In genomic region chr9:135415586-135415985, GRCh38 we compare ENCODE assay signal across 21 cellular contexts.
"Had no signal": no experiment of that assay in that cellular context is flagged by ENCODE, and none has a peak within 500 bp of the region (broad histone marks: within the 10 kb centered on the region; RNA-seq: fewer than 3 reads in every experiment).

No MANE protein-coding gene starts in this region.

- H3K4me3 Mint-ChIP-seq: effector memory CD8-positive, alpha-beta T cell; immature natural killer cell; memory B cell; natural killer cell treated with Interleukin-12 subunit alpha and Interleukin-12 subunit beta and Interleukin-15 and Interleukin-18, amount 100 ng/mL, for 72 hours had no signal

- DNase-seq: effector memory CD8-positive, alpha-beta T cell; gastrocnemius medialis; heart right ventricle; immature natural killer cell; kidney; left cardiac atrium; left ventricle myocardium inferior; lower lobe of right lung; midbrain; sigmoid colon; stimulated activated CD4-positive, alpha-beta T cell treated with anti-CD3 and anti-CD28 coated beads, Interleukin-4, amount 100 ng/mL, for 4 hours; stimulated activated naive CD4-positive, alpha-beta T cell; stomach; substantia nigra; transverse colon had no signal

- H3K4me1 Mint-ChIP-seq: immature natural killer cell, memory B cell had no signal

- H3K9me3 ChIP-seq: esophagus muscularis mucosa, gastrocnemius medialis, heart right ventricle, left ventricle myocardium inferior, lower lobe of right lung, sigmoid colon, stomach, thoracic aorta, transverse colon had no signal

- H3K4me1 ChIP-seq: gastrocnemius medialis, lower lobe of right lung, sigmoid colon, transverse colon had no signal

- ATAC-seq: effector memory CD8-positive, alpha-beta T cell; gastrocnemius medialis; heart right ventricle; left cardiac atrium; lower lobe of right lung; natural killer cell treated with Interleukin-12 subunit alpha and Interleukin-12 subunit beta and Interleukin-15 and Interleukin-18, amount 100 ng/mL, for 72 hours had no signal

- H3K27ac ChIP-seq: epithelial cell of prostate, esophagus muscularis mucosa, gastrocnemius medialis, heart right ventricle, left ventricle myocardium inferior, lower lobe of right lung, sigmoid colon, skin epidermis, stomach, thoracic aorta, transverse colon had no signal

- H3K27ac Mint-ChIP-seq: effector memory CD8-positive, alpha-beta T cell; immature natural killer cell; memory B cell; natural killer cell treated with Interleukin-12 subunit alpha and Interleukin-12 subunit beta and Interleukin-15 and Interleukin-18, amount 100 ng/mL, for 72 hours had no signal

- H3K36me3 ChIP-seq: esophagus muscularis mucosa, gastrocnemius medialis, heart right ventricle, left ventricle myocardium inferior, lower lobe of right lung, sigmoid colon, stomach, thoracic aorta, transverse colon had no signal

- H3K9me3 Mint-ChIP-seq: effector memory CD8-positive, alpha-beta T cell; immature natural killer cell; memory B cell; natural killer cell treated with Interleukin-12 subunit alpha and Interleukin-12 subunit beta and Interleukin-15 and Interleukin-18, amount 100 ng/mL, for 72 hours had no signal

- H3K4me3 ChIP-seq: esophagus muscularis mucosa, gastrocnemius medialis, heart right ventricle, left ventricle myocardium inferior, lower lobe of right lung, sigmoid colon, skin epidermis, stomach, thoracic aorta, transverse colon had no signal

- H3K36me3 Mint-ChIP-seq: immature natural killer cell; memory B cell; natural killer cell treated with Interleukin-12 subunit alpha and Interleukin-12 subunit beta and Interleukin-15 and Interleukin-18, amount 100 ng/mL, for 72 hours had no signal
